In genomic region chr1:89953072-89953626, GRCh38 we compare ENCODE assay signal across 8 cellular contexts. TPM values are rescaled to one million over a fixed set of nuclear protein-coding genes. Genes with fewer than 3 reads are reported as not detected.
DNase-seq lines count a peak whose midpoint lies in the region; TF ChIP-seq lines count a peak whose summit lies in the region.

No MANE protein-coding gene starts in this region.

- intact Hi-C loops in activated naive CD4-positive, alpha-beta T cell treated with anti-CD3 and anti-CD28 coated beads for 36 hours (cut with micrococcal nuclease): loop anchor here (1.0 kb wide), 5 partner anchors 34 to 470 kb away; no protein-coding TSS in a partner anchor

- DNase-seq in NCI-H1436 (lab: John Stamatoyannopoulos, UW) (peak; percentile 33), NCI-H1436 treated with DMSO at 0.1 percent for 48 hours (lab: John Stamatoyannopoulos, UW) (no peak), HEK293T (ENCODE audit: extremely low spot score) (peak; percentile 32), NCI-H460 (ENCODE audit: extremely low read depth, low read depth) (peak; percentile 66), kidney epithelial cell (ENCODE audit: low read depth) (peak; percentile 88), NCI-H1694 (lab: John Stamatoyannopoulos, UW) (no peak), DMS153 treated with DMSO at 0.1 percent for 48 hours (lab: John Stamatoyannopoulos, UW; ENCODE audit: unreplicated experiment) (no peak)
- DNase-seq in activated naive CD4-positive, alpha-beta T cell treated with anti-CD3 and anti-CD28 coated beads for 36 hours: peak; percentile 66

- H3K27ac Mint-ChIP-seq in activated naive CD4-positive, alpha-beta T cell treated with anti-CD3 and anti-CD28 coated beads for 36 hours: no peak overlapping the region

- peaks cover 18% of the 10 kb centered on the region for H3K4me1 Mint-ChIP-seq in activated naive CD4-positive, alpha-beta T cell treated with anti-CD3 and anti-CD28 coated beads for 36 hours (ENCODE audit: low read depth)

- no peaks in the 10 kb centered on the region for H3K36me3 Mint-ChIP-seq in activated naive CD4-positive, alpha-beta T cell treated with anti-CD3 and anti-CD28 coated beads for 36 hours (ENCODE audit: low read depth)

- no peak for TF ChIP-seq CTCF in kidney epithelial cell (IDR thresholded peaks at IDR 0.05; ENCODE audit: insufficient read depth, low read length, poor library complexity, severe bottlenecking)

- POLR2A ChIA-PET in HEK293T (lab: Yijun Ruan, JAX): no interaction called here

- CTCF ChIA-PET in HEK293T (lab: Yijun Ruan, JAX): interaction anchor here (0.8 kb wide), 1 partner anchor 34 kb away, joined by 4 read pairs; no protein-coding TSS in a partner anchor
- CTCF ChIA-PET in activated naive CD4-positive, alpha-beta T cell treated with anti-CD3 and anti-CD28 coated beads for 36 hours (lab: Charles Lee): interaction anchor here (1.6 kb wide), 1 partner anchor 150 kb away, joined by 4 read pairs; no protein-coding TSS in a partner anchor

- no peaks in the 10 kb centered on the region for H3K27me3 Mint-ChIP-seq in activated naive CD4-positive, alpha-beta T cell treated with anti-CD3 and anti-CD28 coated beads for 36 hours (ENCODE audit: low read depth)

- no peaks in the 10 kb centered on the region for H3K9me3 Mint-ChIP-seq in activated naive CD4-positive, alpha-beta T cell treated with anti-CD3 and anti-CD28 coated beads for 36 hours

- no peak overlapping the region for H3K4me3 ChIP-seq in kidney epithelial cell (ENCODE audit: low read depth, low read length)

- no peaks in the 10 kb centered on the region for H3K36me3 ChIP-seq in kidney epithelial cell (ENCODE audit: control insufficient read depth, insufficient read depth, low read length)

- no peak overlapping the region for H3K4me3 Mint-ChIP-seq in activated naive CD4-positive, alpha-beta T cell treated with anti-CD3 and anti-CD28 coated beads for 36 hours

- H3K27me3 ChIP-seq in kidney epithelial cell (ENCODE audit: control insufficient read depth, insufficient read depth, low read length): no peaks in the 10 kb centered on the region

TF ChIP-seq in HEK293T, 16 proteins besides CTCF, POLR2A, EP300 and RAD21:
- TF ChIP-seq L3MBTL2 (conservative IDR thresholded peaks at IDR 0.05) (no peak), NFRKB (IDR thresholded peaks at IDR 0.05) (no peak), PKNOX1 (IDR thresholded peaks at IDR 0.05) (no peak), FOXA1 (IDR thresholded peaks at IDR 0.05) (no peak), FOXK2 (IDR thresholded peaks at IDR 0.05) (no peak), CTBP1 (IDR thresholded peaks at IDR 0.05; ENCODE audit: borderline replicate concordance) (no peak), LEF1 (IDR thresholded peaks at IDR 0.05; ENCODE audit: borderline replicate concordance) (no peak), TARDBP (IDR thresholded peaks at IDR 0.05) (no peak), HDGF (IDR thresholded peaks at IDR 0.05; ENCODE audit: borderline replicate concordance) (no peak), SUZ12 (IDR thresholded peaks at IDR 0.05) (no peak), SP1 (IDR thresholded peaks at IDR 0.05) (no peak), ARNT (IDR thresholded peaks at IDR 0.05) (no peak)

RNA-seq across cellular contexts. Expression of gene ZNF326, which starts 41.8 kb away (rescaled TPM):
- total RNA-seq in NCI-H460 (2014; rRNA removed; shearing (Covaris generic)): 5.6 and 6.6 TPM in 2 replicates
- polyA plus RNA-seq in NCI-H460 (2014; cell fraction: nucleus; rRNA removed): 13.0 and 17.5 TPM in 2 replicates
- 10 to 100 TPM; 17.4 to 17.9 TPM for total RNA-seq in activated naive CD4-positive, alpha-beta T cell treated with anti-CD3 and anti-CD28 coated beads for 36 hours
- total RNA-seq in kidney epithelial cell: 9.5 and 12.8 TPM in 2 replicates

Comparison
In these comparisons a context has a peak if more than half of its experiments do, and no peak if none do; other contexts are left out.
1. DNase-seq: peak in NCI-H1436 (single experiment), HEK293T (single experiment), NCI-H460 (single experiment), activated naive CD4-positive, alpha-beta T cell treated with anti-CD3 and anti-CD28 coated beads for 36 hours (single experiment) and kidney epithelial cell (single experiment); none in NCI-H1436 treated with DMSO at 0.1 percent for 48 hours (single experiment), NCI-H1694 (single experiment) and DMS153 treated with DMSO at 0.1 percent for 48 hours (single experiment).